ENCODE assay signal across 21 cellular contexts in genomic region chr11:128572965-128573364, GRCh38. TPM values are rescaled to one million over a fixed set of nuclear protein-coding genes. Genes with fewer than 3 reads are reported as not detected.
DNase-seq lines count a peak whose midpoint lies in the region; ATAC-seq and TF ChIP-seq lines count a peak whose summit lies in the region.
"Had no signal": no experiment of that assay in that cellular context is flagged by ENCODE, and none has a peak within 500 bp of the region (broad histone marks: within the 10 kb centered on the region; RNA-seq: fewer than 3 reads in every experiment).

No MANE protein-coding gene starts in this region.

- H3K27ac ChIP-seq in left ventricle myocardium inferior (replicated peaks), result peak overlapping the region; percentile 2
- peak overlapping the region; percentile 35 for H3K27ac ChIP-seq in VCaP
- H3K27ac ChIP-seq in neuronal stem cell (replicated peaks; ENCODE audit: low read length), result no peak overlapping the region
- H3K27ac ChIP-seq: PC-9 had no signal

- H3K4ac ChIP-seq in neuronal stem cell (ENCODE audit: low read length), result no peak overlapping the region

- peaks cover 28% of the 10 kb centered on the region for H3K4me1 Mint-ChIP-seq in activated naive CD4-positive, alpha-beta T cell treated with anti-CD3 and anti-CD28 coated beads, Interleukin-2, amount 10 ng/mL, durations not matched to agents 7 days and 5 days

- ATAC-seq in left ventricle myocardium superior (no peak), SK-N-SH treated with all-trans-retinoic acid at 6 μM for 48 hours (no peak)
- ATAC-seq: HepG2 had no signal

- no peak overlapping the region for H2BK12ac ChIP-seq in neuronal stem cell (ENCODE audit: low read length)

- no peak for DNase-seq in left ventricle myocardium inferior
- DNase-seq in left ventricle myocardium superior, result no peak
- DNase-seq in neuronal stem cell (ENCODE audit: low spot score), result no peak
- no peak for DNase-seq in activated naive CD4-positive, alpha-beta T cell treated with anti-CD3 and anti-CD28 coated beads, Interleukin-2, amount 10 ng/mL, durations not matched to agents 7 days and 5 days
- no peak for DNase-seq in stimulated activated CD4-positive, alpha-beta T cell treated with anti-CD3 and anti-CD28 coated beads, Interleukin-2, amount 100 ng/mL, for 48 hours
- DNase-seq in activated effector memory CD4-positive, alpha-beta T cell treated with Interleukin-2 at 50 U/mL for 16 hours, result no peak
- DNase-seq: 8988T; BE2C; CD4-positive, alpha-beta memory T cell; DMS153; GDM1; KG1; NCI-H187; NCI-H2107; NCI-H2227 treated with DMSO at 0.1 percent for 48 hours; NCI-H510A treated with DMSO at 0.1 percent for 48 hours; NCI-H774 had no signal

- H3K18ac ChIP-seq in neuronal stem cell (ENCODE audit: low read length), result peak overlapping the region; percentile 61

- peaks cover 2% of the 10 kb centered on the region for H3K36me3 Mint-ChIP-seq in activated naive CD4-positive, alpha-beta T cell treated with anti-CD3 and anti-CD28 coated beads, Interleukin-2, amount 10 ng/mL, durations not matched to agents 7 days and 5 days
- H3K36me3 Mint-ChIP-seq: CD4-positive, alpha-beta memory T cell had no signal

- H2AFZ ChIP-seq in neuronal stem cell (ENCODE audit: low read length), result no peak overlapping the region
- H2AFZ ChIP-seq: PC-9 had no signal

- no peak overlapping the region for H3K23ac ChIP-seq in neuronal stem cell (ENCODE audit: low read depth, low read length, poor library complexity)

- CTCF ChIA-PET in activated naive CD4-positive, alpha-beta T cell treated with anti-CD3 and anti-CD28 coated beads, Interleukin-2, amount 10 ng/mL, durations not matched to agents 7 days and 5 days (lab: Charles Lee), result no interaction called here

- H3K27me3 ChIP-seq in left ventricle myocardium inferior (ENCODE audit: low read depth) (no peaks in the 10 kb centered on the region), neuronal stem cell (ENCODE audit: control insufficient read depth in 3 of 3, insufficient read depth in 3 of 3, low read depth in 1 of 3, low read length in 3 of 3) (no peaks in the 10 kb centered on the region)
- H3K27me3 ChIP-seq: BE2C had no signal

- peaks cover 15% of the 10 kb centered on the region for H3K27me3 Mint-ChIP-seq in activated naive CD4-positive, alpha-beta T cell treated with anti-CD3 and anti-CD28 coated beads, Interleukin-2, amount 10 ng/mL, durations not matched to agents 7 days and 5 days

- no peaks in the 10 kb centered on the region for H3K36me3 ChIP-seq in left ventricle myocardium inferior
- no peaks in the 10 kb centered on the region for H3K36me3 ChIP-seq in neuronal stem cell (replicated peaks in 1 of 2; ENCODE audit: control insufficient read depth in 2 of 2, insufficient read depth in 2 of 2, low read length in 2 of 2)
- H3K36me3 ChIP-seq: BE2C had no signal

- no peak overlapping the region for H2BK15ac ChIP-seq in neuronal stem cell (ENCODE audit: low read length)

- H2BK5ac ChIP-seq in neuronal stem cell (ENCODE audit: low read length), result no peak overlapping the region

- H4K91ac ChIP-seq in neuronal stem cell (ENCODE audit: low read depth, low read length, poor library complexity), result no peak overlapping the region

- no peak overlapping the region for H2AK5ac ChIP-seq in neuronal stem cell (ENCODE audit: low read depth, low read length)

- no peaks in the 10 kb centered on the region for H3K9me3 Mint-ChIP-seq in activated naive CD4-positive, alpha-beta T cell treated with anti-CD3 and anti-CD28 coated beads, Interleukin-2, amount 10 ng/mL, durations not matched to agents 7 days and 5 days

- H2BK120ac ChIP-seq in neuronal stem cell (ENCODE audit: low read depth, low read length), result no peak overlapping the region

- H3K4me1 ChIP-seq in left ventricle myocardium inferior, result peaks cover 59% of the 10 kb centered on the region
- H3K4me1 ChIP-seq in neuronal stem cell (ENCODE audit: control insufficient read depth in 2 of 2, insufficient read depth in 1 of 2, low read depth in 1 of 2, low read length in 2 of 2), result peaks cover 5 to 7% of the 10 kb centered on the region in 2 donors
- H3K4me1 ChIP-seq: BE2C had no signal

- H3K79me1 ChIP-seq in neuronal stem cell (ENCODE audit: low read depth, low read length), result no peaks in the 10 kb centered on the region

- H3K4me2 ChIP-seq in neuronal stem cell (ENCODE audit: insufficient read depth, low read length, poor library complexity, severe bottlenecking), result no peak overlapping the region

- H3K9me3 ChIP-seq in left ventricle myocardium inferior (replicated peaks), result peaks cover 6% of the 10 kb centered on the region
- peaks cover 2 to 6% of the 10 kb centered on the region in 2 donors for H3K9me3 ChIP-seq in neuronal stem cell (replicated peaks in 1 of 2; ENCODE audit: control insufficient read depth in 2 of 2, insufficient read depth in 1 of 2, low read depth in 1 of 2, low read length in 2 of 2)
- H3K9me3 ChIP-seq: BE2C had no signal

- H3K4me3 ChIP-seq in left ventricle myocardium inferior (no peak overlapping the region), neuronal stem cell (ENCODE audit: low read length in 2 of 2) (no peak overlapping the region)
- H3K4me3 ChIP-seq: PC-9 had no signal

- no peak overlapping the region for H3K4me3 Mint-ChIP-seq in activated naive CD4-positive, alpha-beta T cell treated with anti-CD3 and anti-CD28 coated beads, Interleukin-2, amount 10 ng/mL, durations not matched to agents 7 days and 5 days

- no peak overlapping the region for H3K14ac ChIP-seq in neuronal stem cell (ENCODE audit: low read length)

- no peak for TF ChIP-seq CTCF in left ventricle myocardium inferior (IDR thresholded peaks at IDR 0.05; ENCODE audit: borderline replicate concordance)
- no peak for TF ChIP-seq CTCF in VCaP (conservative IDR thresholded peaks at IDR 0.05)

- intact Hi-C loops in left ventricle myocardium inferior (cut with micrococcal nuclease) (no loop called here), left ventricle myocardium superior (cut with micrococcal nuclease) (no loop called here)

- H3K9ac ChIP-seq in neuronal stem cell (ENCODE audit: low read depth, low read length, poor library complexity), result no peak overlapping the region

- no peak overlapping the region for H3K27ac Mint-ChIP-seq in activated naive CD4-positive, alpha-beta T cell treated with anti-CD3 and anti-CD28 coated beads, Interleukin-2, amount 10 ng/mL, durations not matched to agents 7 days and 5 days
- H3K27ac Mint-ChIP-seq: CD4-positive, alpha-beta memory T cell had no signal

- no peak overlapping the region for H4K8ac ChIP-seq in neuronal stem cell (ENCODE audit: low read depth, low read length)

- WGBS in neuronal stem cell (ENCODE audit: extremely low coverage in 2 of 2, insufficient read length in 2 of 2, insufficient replicate concordance in 1 of 2), 2 donors, result no CpG with 5 or more reads among the region's 6 CpGs

TF ChIP-seq in SK-N-SH treated with all-trans-retinoic acid at 6 μM for 48 hours, 23 proteins besides CTCF, POLR2A, EP300 and RAD21:
- TF ChIP-seq PATZ1 (CRISPR knock-in tag; IDR thresholded peaks at IDR 0.05; ENCODE audit: borderline replicate concordance), result no peak

RNA-seq across cellular contexts. Expression of gene ETS1, which starts 14.4 kb away (rescaled TPM):
- total RNA-seq in left ventricle myocardium inferior, result 45.3 TPM
- 53.4 TPM for total RNA-seq in left ventricle myocardium superior
- polyA plus RNA-seq in neuronal stem cell (2013, experiment 1 of 2), result 0.33 TPM
- polyA plus RNA-seq in neuronal stem cell (2013, experiment 2 of 2), result 0.37 TPM
